ENCODE assay signal across 8 cellular contexts in genomic region chr1:184754479-184755225, GRCh38. TPM values are rescaled to one million over a fixed set of nuclear protein-coding genes. Genes with fewer than 3 reads are reported as not detected.
A peak's percentile ranks its signal among the peaks of the same experiment; 100 is the strongest.
DNase-seq lines count a peak whose midpoint lies in the region; ATAC-seq and TF ChIP-seq lines count a peak whose summit lies in the region.

EDEM3 (minus strand) TSS chr1:184754858; CDS start chr1:184754646, 212 bp downstream.

- DNase-seq in AG20443 (ENCODE audit: low spot score) = peak; percentile 98
- DNase-seq in NCI-H510A (lab: John Stamatoyannopoulos, UW) = peak; percentile 99
- DNase-seq in activated CD4-positive, alpha-beta T cell treated with anti-CD3 and anti-CD28 coated beads for 1 hour = peak; percentile 96
- DNase-seq in cerebellum (ENCODE audit: low spot score) = peak; percentile 100
- peak; percentile 100 for DNase-seq in islet precursor cell
- DNase-seq in stimulated activated CD4-positive, alpha-beta T cell treated with anti-CD3 and anti-CD28 coated beads, Interleukin-12 subunit alpha, Interleukin-12 subunit beta, amount 100 ng/mL, for 48 hours (ENCODE audit: low read depth in 2 of 3, low spot score in 1 of 3) = peak; percentile 89 to 96 (median 95)

- peak; percentile 85 for TF ChIP-seq POLR2A in GM19099 (IDR thresholded peaks at IDR 0.05; ENCODE audit: extremely low read depth, insufficient read length, low read depth)

- ATAC-seq in HG03432 (IDR thresholded peaks at IDR 0.05; ENCODE audit: unreplicated experiment) = peak; percentile 94

RNA-seq across cellular contexts. Expression of gene EDEM3, which starts in this region (rescaled TPM):
- 48.5 TPM for total RNA-seq in cerebellum

Comparison
In these comparisons a context has a peak if more than half of its experiments do, and no peak if none do; other contexts are left out.
1. Peak in every context shown above with its lines: DNase-seq and ATAC-seq.